8 cellular contexts compared by ENCODE assay signal in genomic region chr6:70734979-70735378, GRCh38.
"Had no signal": no experiment of that assay in that cellular context is flagged by ENCODE, and none has a peak within 500 bp of the region (broad histone marks: within the 10 kb centered on the region; RNA-seq: fewer than 3 reads in every experiment).

No MANE protein-coding gene starts in this region.

- H3K36me3 ChIP-seq: HAP-1 had no signal

- ATAC-seq: HCT116, HepG2 had no signal

- DNase-seq: GM23248, GOT3, H7, KBM-7 had no signal

- H3K4me3 ChIP-seq: GM23248, HAP-1 had no signal

- H3K27ac ChIP-seq: GM23248, HL-60 had no signal

- H3K9me3 ChIP-seq: HAP-1 had no signal

- H3K4me1 ChIP-seq: HAP-1 had no signal
